9 cellular contexts compared by ENCODE assay signal in the genomic region with DNA sequence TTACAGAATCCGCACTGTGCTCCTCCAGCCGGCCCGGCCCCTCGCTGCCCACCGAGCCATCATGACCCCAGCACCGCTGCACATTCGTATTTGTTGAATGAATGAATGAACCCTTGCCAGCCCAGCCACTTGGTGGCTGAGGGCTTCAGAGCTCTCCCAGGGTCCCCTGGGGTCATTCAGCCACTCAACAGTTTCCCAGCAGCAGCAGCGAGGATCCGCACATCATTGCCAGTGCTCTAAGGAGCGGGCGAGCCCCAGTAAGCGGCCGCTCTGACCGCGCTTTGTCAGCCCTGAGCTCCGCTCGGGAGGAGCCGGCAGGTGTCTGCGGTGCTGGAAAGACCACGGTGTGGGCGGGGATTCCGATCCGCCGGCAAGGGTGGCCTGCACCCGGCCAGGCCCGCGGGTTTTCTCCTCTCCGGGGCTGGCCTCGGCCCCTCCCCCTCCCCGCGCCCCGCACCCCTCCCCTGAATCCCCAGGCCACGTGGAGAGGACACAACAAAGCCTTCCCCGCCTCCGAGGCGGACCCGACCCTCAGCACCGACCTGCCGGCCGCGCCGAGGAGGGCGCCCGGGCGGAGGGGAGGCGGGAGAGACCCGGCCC. TPM values are rescaled to one million over a fixed set of nuclear protein-coding genes. Genes with fewer than 3 reads are reported as not detected.
DNase-seq lines count a peak whose midpoint lies in the region; ATAC-seq, FAIRE-seq and TF ChIP-seq lines count a peak whose summit lies in the region.
"Had no signal": no experiment of that assay in that cellular context is flagged by ENCODE, and none has a peak within 500 bp of the region (broad histone marks: within the 10 kb centered on the region; RNA-seq: fewer than 3 reads in every experiment).

No MANE protein-coding gene starts in this region.

- H3K27me3 ChIP-seq in Peyer's patch (no peaks in the 10 kb centered on the region), heart left ventricle (no peaks in the 10 kb centered on the region), rectal smooth muscle tissue (ENCODE audit: control insufficient read depth, insufficient read depth, low read length) (no peaks in the 10 kb centered on the region)

- H3K9ac ChIP-seq in rectal smooth muscle tissue (ENCODE audit: low read length), result peak overlapping the region; percentile 59

- FAIRE-seq in GM12891 (lab: Jason Lieb, UNC), result peak; percentile 88
- FAIRE-seq: islet of Langerhans had no signal

- WGBS in heart left ventricle, 4 donors, result 2 to 36% (median 6%) methylated on average over 5 to 47 of the region's 47 CpGs

- TF ChIP-seq POLR2A in GM12891 (IDR thresholded peaks at IDR 0.05; ENCODE audit: low read depth, low read length) (no peak; the same call in 1 of the 2 replicates), Peyer's patch (IDR thresholded peaks at IDR 0.05) (no peak), heart left ventricle (IDR thresholded peaks at IDR 0.05) (no peak)

- H3K27ac ChIP-seq in Peyer's patch (peak overlapping the region; percentile 77 to 90 (median 83)), heart left ventricle (peak overlapping the region in 11 of 12 donors; percentile 40 to 87 (median 68)), rectal smooth muscle tissue (ENCODE audit: low read depth, low read length) (no peak overlapping the region)

- no peak for TF ChIP-seq CTCF in Peyer's patch (IDR thresholded peaks at IDR 0.05)
- no peak for TF ChIP-seq CTCF in heart left ventricle (IDR thresholded peaks at IDR 0.05)

- peak; percentile 67 for DNase-seq in GM12891 (ENCODE audit: insufficient read length, low spot score)
- peak; percentile 53 to 77 (median 71) for DNase-seq in Peyer's patch
- peak; percentile 54 for DNase-seq in activated gamma-delta T cell treated with anti-CD3 and anti-CD28 coated beads, Interleukin-2, amount 50 U/mL, for 16 hours (ENCODE audit: low read depth)
- peak in 2 of 5 donors; percentile 45 to 47 for DNase-seq in heart left ventricle
- no peak for DNase-seq in posterior vena cava (ENCODE audit: low spot score)

- H3K9me3 ChIP-seq in Peyer's patch (no peaks in the 10 kb centered on the region), heart left ventricle (no peaks in the 10 kb centered on the region)

- ATAC-seq in HG03342 (IDR thresholded peaks at IDR 0.05; ENCODE audit: unreplicated experiment) (peak; percentile 35), heart left ventricle (peak in 3 of 4 donors; percentile 25 to 53 (median 26)), GM21390 (IDR thresholded peaks at IDR 0.05; ENCODE audit: unreplicated experiment) (no peak)

- intact Hi-C loops in heart left ventricle (cut with DNase I) (no loop called here), posterior vena cava (cut with DNase I) (no loop called here)

- H3K36me3 ChIP-seq in Peyer's patch, result no peaks in the 10 kb centered on the region
- H3K36me3 ChIP-seq in heart left ventricle, result no peaks in the 10 kb centered on the region
- H3K36me3 ChIP-seq in rectal smooth muscle tissue (ENCODE audit: control insufficient read depth, insufficient read depth, low read length), result no peaks in the 10 kb centered on the region

- H3K4me3 ChIP-seq in Peyer's patch (peak overlapping the region; percentile 77 to 99 (median 92)), heart left ventricle (peak overlapping the region; percentile 59 to 97 (median 78)), rectal smooth muscle tissue (ENCODE audit: low read length) (peak overlapping the region; percentile 59)

- H3K4me1 ChIP-seq in Peyer's patch (peaks cover 0 to 37% (median 21%) of the 10 kb centered on the region in 4 donors), heart left ventricle (peaks cover 0 to 75% (median 11%) of the 10 kb centered on the region in 12 donors), rectal smooth muscle tissue (ENCODE audit: control insufficient read depth, insufficient read depth, low read length) (no peaks in the 10 kb centered on the region)

TF ChIP-seq in GM12891, 5 proteins besides CTCF, POLR2A, EP300 and RAD21:
- TF ChIP-seq POLR2AphosphoS5 (IDR thresholded peaks at IDR 0.05; ENCODE audit: low read depth, low read length), result no peak
- no peak for TF ChIP-seq PAX5 (IDR thresholded peaks at IDR 0.05; ENCODE audit: insufficient read depth, low read length, severe bottlenecking)
- no peak for TF ChIP-seq POU2F2 (IDR thresholded peaks at IDR 0.05; ENCODE audit: low read depth, low read length)
- no peak for TF ChIP-seq SPI1 (IDR thresholded peaks at IDR 0.05; ENCODE audit: low read depth, low read length)
- TF ChIP-seq TAF1 (IDR thresholded peaks at IDR 0.05; ENCODE audit: low read depth, low read length), result no peak

RNA-seq across cellular contexts. Expression of a gene that starts 0.6 kb away (rescaled TPM):
- 150 TPM for polyA plus RNA-seq in GM12891 (2012; ENCODE audit: low read depth, missing spikeins)
- total RNA-seq in Peyer's patch (10 to 100 TPM; 16.5 to 35.1 (median 27.5) TPM), heart left ventricle (10 to 100 TPM in 7 of 9 donors, 1 to 10 TPM in 2; 7.8 to 27.8 (median 15.8) TPM), posterior vena cava (10 to 100 TPM; 11.8 to 13.0 TPM)
- 10 to 100 TPM; 24.6 to 59.2 TPM for polyA plus RNA-seq in heart left ventricle
